In genomic region chr2:85748039-85748438, GRCh38 we compare ENCODE assay signal across 1 cellular context.
A peak's percentile ranks its signal among the peaks of the same experiment; 100 is the strongest.
TF ChIP-seq lines count a peak whose summit lies in the region.

No MANE protein-coding gene starts in this region.

TF ChIP-seq in GM12878, 131 proteins besides CTCF, POLR2A, EP300 and RAD21 (continued from another document):
- TF ChIP-seq POLR2AphosphoS5 (IDR thresholded peaks at IDR 0.05; ENCODE audit: low read length) (no peak), REST (IDR thresholded peaks at IDR 0.05; ENCODE audit: low read depth, low read length) (no peak), ZNF24 (IDR thresholded peaks at IDR 0.05) (peak; percentile 26; the same call in 1 of the 2 replicates), DPF2 (IDR thresholded peaks at IDR 0.05) (peak; percentile 79), MEF2B (IDR thresholded peaks at IDR 0.05; ENCODE audit: partially characterized antibody, poor library complexity, severe bottlenecking) (peak; percentile 61), MYB (IDR thresholded peaks at IDR 0.05; ENCODE audit: borderline replicate concordance, low read depth, low read length) (0 out of 2 replicates have a peak, but pooled peaks have one; percentile 16), IKZF1 (conservative IDR thresholded peaks at IDR 0.05) (peak; percentile 51), ZSCAN29 (IDR thresholded peaks at IDR 0.05) (no peak), TCF12 (IDR thresholded peaks at IDR 0.05; ENCODE audit: low read depth, low read length) (peak; percentile 76), TCF3 (IDR thresholded peaks at IDR 0.05; ENCODE audit: borderline replicate concordance, insufficient read depth, low read depth, low read length) (0 out of 2 replicates have a peak, but pooled peaks have one; percentile 30), ZNF622 (IDR thresholded peaks at IDR 0.05) (no peak), ATF3 (IDR thresholded peaks at IDR 0.05; ENCODE audit: borderline replicate concordance, extremely low read depth, low read depth, low read length) (no peak), POU2F2 (IDR thresholded peaks at IDR 0.05; ENCODE audit: borderline replicate concordance, low read depth, low read length) (0 out of 3 replicates have a peak, but pooled peaks have one; percentile 40), PRDM15 (CRISPR knock-in tag; IDR thresholded peaks at IDR 0.05) (no peak), MEF2A (IDR thresholded peaks at IDR 0.05; ENCODE audit: insufficient read depth, low read depth, low read length) (0 out of 2 replicates have a peak, but pooled peaks have one; percentile 46), CREB1 (IDR thresholded peaks at IDR 0.05; ENCODE audit: low read depth) (no peak), MLLT1 (IDR thresholded peaks at IDR 0.05) (0 out of 2 replicates have a peak, but pooled peaks have one; percentile 33), IKZF2 (IDR thresholded peaks at IDR 0.05) (peak; percentile 59 to 68), CREM (IDR thresholded peaks at IDR 0.05; ENCODE audit: low read depth) (peak; percentile 18; the same call in 1 of the 2 replicates)
